In the genomic region with DNA sequence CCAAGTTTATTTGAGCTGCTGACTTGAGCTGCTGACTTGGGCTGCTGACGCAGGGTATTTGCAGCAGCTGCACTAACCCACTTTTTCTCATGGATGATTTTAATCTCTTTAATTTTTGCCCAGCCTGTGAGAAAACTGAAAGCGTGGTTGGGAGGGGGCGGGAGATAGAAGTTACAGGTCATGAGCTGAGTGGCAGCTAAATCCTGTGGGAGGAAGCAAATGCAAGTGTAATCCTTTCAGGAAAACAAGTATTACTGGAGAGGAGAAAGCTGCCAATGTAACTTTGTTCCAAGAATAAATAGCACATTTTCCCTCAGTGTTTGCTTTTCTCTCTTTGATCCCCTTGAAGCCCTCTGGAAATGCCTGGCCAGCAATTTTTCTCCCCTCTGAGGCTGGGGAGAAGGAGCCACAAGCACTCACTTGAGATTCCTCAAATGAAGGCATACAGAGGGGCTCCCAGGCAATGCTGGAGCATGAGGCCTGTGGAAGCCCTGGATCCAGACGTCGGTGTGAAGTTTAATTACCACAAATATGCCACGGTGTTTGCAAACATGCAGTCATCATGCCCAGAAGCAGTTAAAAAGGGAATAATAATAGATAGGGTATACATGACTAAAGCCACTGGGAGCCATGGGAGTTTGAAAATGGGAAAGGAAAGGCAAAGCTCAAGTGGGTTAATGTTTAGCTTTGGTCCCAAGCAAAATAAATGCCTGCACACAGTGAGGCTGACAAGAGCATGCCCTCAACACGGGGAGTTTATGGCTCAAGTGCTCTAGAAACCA, we compare ENCODE assay signal across 1 cellular context.
TF ChIP-seq lines count a peak whose summit lies in the region.

No MANE protein-coding gene starts in this region.

TF ChIP-seq in HepG2, 621 proteins besides CTCF, POLR2A, EP300 and RAD21 (continued from another document and continues in another):
- TF ChIP-seq, protein P1, sequence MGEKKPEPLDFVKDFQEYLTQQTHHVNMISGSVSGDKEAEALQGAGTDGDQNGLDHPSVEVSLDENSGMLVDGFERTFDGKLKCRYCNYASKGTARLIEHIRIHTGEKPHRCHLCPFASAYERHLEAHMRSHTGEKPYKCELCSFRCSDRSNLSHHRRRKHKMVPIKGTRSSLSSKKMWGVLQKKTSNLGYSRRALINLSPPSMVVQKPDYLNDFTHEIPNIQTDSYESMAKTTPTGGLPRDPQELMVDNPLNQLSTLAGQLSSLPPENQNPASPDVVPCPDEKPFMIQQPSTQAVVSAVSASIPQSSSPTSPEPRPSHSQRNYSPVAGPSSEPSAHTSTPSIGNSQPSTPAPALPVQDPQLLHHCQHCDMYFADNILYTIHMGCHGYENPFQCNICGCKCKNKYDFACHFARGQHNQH (CRISPR knock-in tag; IDR thresholded peaks at IDR 0.05), result 0 out of 2 replicates have a peak, but pooled peaks have one; percentile 64
- no peak for TF ChIP-seq ZNF549 (CRISPR knock-in tag; IDR thresholded peaks at IDR 0.05)
- no peak for TF ChIP-seq ZNF446 (CRISPR knock-in tag; IDR thresholded peaks at IDR 0.05)
- TF ChIP-seq ZNF326 (CRISPR knock-in tag; IDR thresholded peaks at IDR 0.05; ENCODE audit: borderline replicate concordance), result no peak
- TF ChIP-seq ZFP1 (CRISPR knock-in tag; IDR thresholded peaks at IDR 0.05), result no peak
- TF ChIP-seq MATR3 (CRISPR knock-in tag; IDR thresholded peaks at IDR 0.05), result no peak
- TF ChIP-seq ZNF230 (CRISPR knock-in tag; IDR thresholded peaks at IDR 0.05), result no peak
- TF ChIP-seq ATF1 (CRISPR knock-in tag; IDR thresholded peaks at IDR 0.05), result peak; percentile 69; the same call in 1 of the 2 replicates
- TF ChIP-seq, protein P2, sequence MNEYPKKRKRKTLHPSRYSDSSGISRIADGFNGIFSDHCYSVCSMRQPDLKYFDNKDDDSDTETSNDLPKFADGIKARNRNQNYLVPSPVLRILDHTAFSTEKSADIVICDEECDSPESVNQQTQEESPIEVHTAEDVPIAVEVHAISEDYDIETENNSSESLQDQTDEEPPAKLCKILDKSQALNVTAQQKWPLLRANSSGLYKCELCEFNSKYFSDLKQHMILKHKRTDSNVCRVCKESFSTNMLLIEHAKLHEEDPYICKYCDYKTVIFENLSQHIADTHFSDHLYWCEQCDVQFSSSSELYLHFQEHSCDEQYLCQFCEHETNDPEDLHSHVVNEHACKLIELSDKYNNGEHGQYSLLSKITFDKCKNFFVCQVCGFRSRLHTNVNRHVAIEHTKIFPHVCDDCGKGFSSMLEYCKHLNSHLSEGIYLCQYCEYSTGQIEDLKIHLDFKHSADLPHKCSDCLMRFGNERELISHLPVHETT (CRISPR knock-in tag; conservative IDR thresholded peaks at IDR 0.05), result no peak; the same call in 1 of the 2 replicates
- peak; percentile 84 for TF ChIP-seq POLR2AphosphoS5 (IDR thresholded peaks at IDR 0.05; ENCODE audit: low read depth, low read length)
- TF ChIP-seq PAX8 (CRISPR knock-in tag; IDR thresholded peaks at IDR 0.05; ENCODE audit: borderline replicate concordance), result no peak
- TF ChIP-seq GFI1 (CRISPR knock-in tag; IDR thresholded peaks at IDR 0.05; ENCODE audit: borderline replicate concordance), result peak; percentile 60; the same call in 1 of the 2 replicates
- TF ChIP-seq ZNF777 (CRISPR knock-in tag; IDR thresholded peaks at IDR 0.05), result no peak
- TF ChIP-seq SPEN (CRISPR knock-in tag; IDR thresholded peaks at IDR 0.05; ENCODE audit: low read depth), result peak; percentile 65; the same call in 1 of the 2 replicates
- TF ChIP-seq JUNB (CRISPR knock-in tag; IDR thresholded peaks at IDR 0.05; ENCODE audit: borderline replicate concordance), result no peak
- TF ChIP-seq, protein P3, sequence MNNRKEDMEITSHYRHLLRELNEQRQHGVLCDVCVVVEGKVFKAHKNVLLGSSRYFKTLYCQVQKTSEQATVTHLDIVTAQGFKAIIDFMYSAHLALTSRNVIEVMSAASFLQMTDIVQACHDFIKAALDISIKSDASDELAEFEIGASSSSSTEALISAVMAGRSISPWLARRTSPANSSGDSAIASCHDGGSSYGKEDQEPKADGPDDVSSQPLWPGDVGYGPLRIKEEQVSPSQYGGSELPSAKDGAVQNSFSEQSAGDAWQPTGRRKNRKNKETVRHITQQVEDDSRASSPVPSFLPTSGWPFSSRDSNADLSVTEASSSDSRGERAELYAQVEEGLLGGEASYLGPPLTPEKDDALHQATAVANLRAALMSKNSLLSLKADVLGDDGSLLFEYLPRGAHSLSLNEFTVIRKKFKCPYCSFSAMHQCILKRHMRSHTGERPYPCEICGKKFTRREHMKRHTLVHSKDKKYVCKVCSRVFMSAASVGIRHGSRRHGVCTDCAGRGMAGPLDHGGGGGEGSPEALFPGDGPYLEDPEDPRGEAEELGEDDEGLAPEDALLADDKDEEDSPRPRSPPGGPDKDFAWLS (CRISPR knock-in tag; IDR thresholded peaks at IDR 0.05; ENCODE audit: borderline replicate concordance), result no peak
- TF ChIP-seq, protein P4, sequence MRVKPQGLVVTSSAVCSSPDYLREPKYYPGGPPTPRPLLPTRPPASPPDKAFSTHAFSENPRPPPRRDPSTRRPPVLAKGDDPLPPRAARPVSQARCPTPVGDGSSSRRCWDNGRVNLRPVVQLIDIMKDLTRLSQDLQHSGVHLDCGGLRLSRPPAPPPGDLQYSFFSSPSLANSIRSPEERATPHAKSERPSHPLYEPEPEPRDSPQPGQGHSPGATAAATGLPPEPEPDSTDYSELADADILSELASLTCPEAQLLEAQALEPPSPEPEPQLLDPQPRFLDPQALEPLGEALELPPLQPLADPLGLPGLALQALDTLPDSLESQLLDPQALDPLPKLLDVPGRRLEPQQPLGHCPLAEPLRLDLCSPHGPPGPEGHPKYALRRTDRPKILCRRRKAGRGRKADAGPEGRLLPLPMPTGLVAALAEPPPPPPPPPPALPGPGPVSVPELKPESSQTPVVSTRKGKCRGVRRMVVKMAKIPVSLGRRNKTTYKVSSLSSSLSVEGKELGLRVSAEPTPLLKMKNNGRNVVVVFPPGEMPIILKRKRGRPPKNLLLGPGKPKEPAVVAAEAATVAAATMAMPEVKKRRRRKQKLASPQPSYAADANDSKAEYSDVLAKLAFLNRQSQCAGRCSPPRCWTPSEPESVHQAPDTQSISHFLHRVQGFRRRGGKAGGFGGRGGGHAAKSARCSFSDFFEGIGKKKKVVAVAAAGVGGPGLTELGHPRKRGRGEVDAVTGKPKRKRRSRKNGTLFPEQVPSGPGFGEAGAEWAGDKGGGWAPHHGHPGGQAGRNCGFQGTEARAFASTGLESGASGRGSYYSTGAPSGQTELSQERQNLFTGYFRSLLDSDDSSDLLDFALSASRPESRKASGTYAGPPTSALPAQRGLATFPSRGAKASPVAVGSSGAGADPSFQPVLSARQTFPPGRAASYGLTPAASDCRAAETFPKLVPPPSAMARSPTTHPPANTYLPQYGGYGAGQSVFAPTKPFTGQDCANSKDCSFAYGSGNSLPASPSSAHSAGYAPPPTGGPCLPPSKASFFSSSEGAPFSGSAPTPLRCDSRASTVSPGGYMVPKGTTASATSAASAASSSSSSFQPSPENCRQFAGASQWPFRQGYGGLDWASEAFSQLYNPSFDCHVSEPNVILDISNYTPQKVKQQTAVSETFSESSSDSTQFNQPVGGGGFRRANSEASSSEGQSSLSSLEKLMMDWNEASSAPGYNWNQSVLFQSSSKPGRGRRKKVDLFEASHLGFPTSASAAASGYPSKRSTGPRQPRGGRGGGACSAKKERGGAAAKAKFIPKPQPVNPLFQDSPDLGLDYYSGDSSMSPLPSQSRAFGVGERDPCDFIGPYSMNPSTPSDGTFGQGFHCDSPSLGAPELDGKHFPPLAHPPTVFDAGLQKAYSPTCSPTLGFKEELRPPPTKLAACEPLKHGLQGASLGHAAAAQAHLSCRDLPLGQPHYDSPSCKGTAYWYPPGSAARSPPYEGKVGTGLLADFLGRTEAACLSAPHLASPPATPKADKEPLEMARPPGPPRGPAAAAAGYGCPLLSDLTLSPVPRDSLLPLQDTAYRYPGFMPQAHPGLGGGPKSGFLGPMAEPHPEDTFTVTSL (CRISPR knock-in tag; IDR thresholded peaks at IDR 0.05; ENCODE audit: borderline replicate concordance), result peak; percentile 92
- peak; percentile 57 for TF ChIP-seq ZNF292 (CRISPR knock-in tag; IDR thresholded peaks at IDR 0.05; ENCODE audit: borderline replicate concordance, low read depth)
- TF ChIP-seq ZBTB3 (CRISPR knock-in tag; IDR thresholded peaks at IDR 0.05; ENCODE audit: borderline replicate concordance, low read depth), result no peak
- TF ChIP-seq, protein P5, sequence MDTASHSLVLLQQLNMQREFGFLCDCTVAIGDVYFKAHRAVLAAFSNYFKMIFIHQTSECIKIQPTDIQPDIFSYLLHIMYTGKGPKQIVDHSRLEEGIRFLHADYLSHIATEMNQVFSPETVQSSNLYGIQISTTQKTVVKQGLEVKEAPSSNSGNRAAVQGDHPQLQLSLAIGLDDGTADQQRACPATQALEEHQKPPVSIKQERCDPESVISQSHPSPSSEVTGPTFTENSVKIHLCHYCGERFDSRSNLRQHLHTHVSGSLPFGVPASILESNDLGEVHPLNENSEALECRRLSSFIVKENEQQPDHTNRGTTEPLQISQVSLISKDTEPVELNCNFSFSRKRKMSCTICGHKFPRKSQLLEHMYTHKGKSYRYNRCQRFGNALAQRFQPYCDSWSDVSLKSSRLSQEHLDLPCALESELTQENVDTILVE (CRISPR knock-in tag; IDR thresholded peaks at IDR 0.05), result peak; percentile 81
- TF ChIP-seq ZNF121 (CRISPR knock-in tag; IDR thresholded peaks at IDR 0.05), result peak; percentile 60; the same call in 1 of the 2 replicates
- TF ChIP-seq, protein P6, sequence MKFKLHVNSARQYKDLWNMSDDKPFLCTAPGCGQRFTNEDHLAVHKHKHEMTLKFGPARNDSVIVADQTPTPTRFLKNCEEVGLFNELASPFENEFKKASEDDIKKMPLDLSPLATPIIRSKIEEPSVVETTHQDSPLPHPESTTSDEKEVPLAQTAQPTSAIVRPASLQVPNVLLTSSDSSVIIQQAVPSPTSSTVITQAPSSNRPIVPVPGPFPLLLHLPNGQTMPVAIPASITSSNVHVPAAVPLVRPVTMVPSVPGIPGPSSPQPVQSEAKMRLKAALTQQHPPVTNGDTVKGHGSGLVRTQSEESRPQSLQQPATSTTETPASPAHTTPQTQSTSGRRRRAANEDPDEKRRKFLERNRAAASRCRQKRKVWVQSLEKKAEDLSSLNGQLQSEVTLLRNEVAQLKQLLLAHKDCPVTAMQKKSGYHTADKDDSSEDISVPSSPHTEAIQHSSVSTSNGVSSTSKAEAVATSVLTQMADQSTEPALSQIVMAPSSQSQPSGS (CRISPR knock-in tag; IDR thresholded peaks at IDR 0.05), result peak; percentile 37; the same call in 1 of the 2 replicates
- peak; percentile 97; the same call in 1 of the 2 replicates for TF ChIP-seq HNRNPUL1 (IDR thresholded peaks at IDR 0.05; ENCODE audit: low read depth, low read length)
- no peak for TF ChIP-seq PLRG1 (conservative IDR thresholded peaks at IDR 0.05)
- no peak for TF ChIP-seq SETDB1 (CRISPR knock-in tag; IDR thresholded peaks at IDR 0.05; ENCODE audit: borderline replicate concordance)
- no peak for TF ChIP-seq ZNF383 (CRISPR knock-in tag; IDR thresholded peaks at IDR 0.05; ENCODE audit: borderline replicate concordance)
- TF ChIP-seq, protein P7, sequence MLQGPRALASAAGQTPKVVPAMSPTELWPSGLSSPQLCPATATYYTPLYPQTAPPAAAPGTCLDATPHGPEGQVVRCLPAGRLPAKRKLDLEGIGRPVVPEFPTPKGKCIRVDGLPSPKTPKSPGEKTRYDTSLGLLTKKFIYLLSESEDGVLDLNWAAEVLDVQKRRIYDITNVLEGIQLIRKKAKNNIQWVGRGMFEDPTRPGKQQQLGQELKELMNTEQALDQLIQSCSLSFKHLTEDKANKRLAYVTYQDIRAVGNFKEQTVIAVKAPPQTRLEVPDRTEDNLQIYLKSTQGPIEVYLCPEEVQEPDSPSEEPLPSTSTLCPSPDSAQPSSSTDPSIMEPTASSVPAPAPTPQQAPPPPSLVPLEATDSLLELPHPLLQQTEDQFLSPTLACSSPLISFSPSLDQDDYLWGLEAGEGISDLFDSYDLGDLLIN (CRISPR knock-in tag; IDR thresholded peaks at IDR 0.05; ENCODE audit: borderline replicate concordance), result no peak
- 0 out of 2 replicates have a peak, but pooled peaks have one; percentile 53 for TF ChIP-seq KLF12 (CRISPR knock-in tag; IDR thresholded peaks at IDR 0.05; ENCODE audit: borderline replicate concordance)
- peak; percentile 42; the same call in 1 of the 2 replicates for TF ChIP-seq ZNF788 (CRISPR knock-in tag; IDR thresholded peaks at IDR 0.05; ENCODE audit: borderline replicate concordance)
- TF ChIP-seq HCFC1 (IDR thresholded peaks at IDR 0.05; ENCODE audit: low read depth, low read length), result no peak
- TF ChIP-seq, protein P8, sequence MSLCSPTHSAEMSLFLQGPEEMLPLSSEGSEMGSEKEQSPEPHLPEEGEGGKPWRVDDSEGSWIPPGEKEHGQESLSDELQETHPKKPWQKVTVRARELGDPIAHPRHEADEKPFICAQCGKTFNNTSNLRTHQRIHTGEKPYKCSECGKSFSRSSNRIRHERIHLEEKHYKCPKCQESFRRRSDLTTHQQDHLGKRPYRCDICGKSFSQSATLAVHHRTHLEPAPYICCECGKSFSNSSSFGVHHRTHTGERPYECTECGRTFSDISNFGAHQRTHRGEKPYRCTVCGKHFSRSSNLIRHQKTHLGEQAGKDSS (CRISPR knock-in tag; IDR thresholded peaks at IDR 0.05; ENCODE audit: borderline replicate concordance, low read depth), result no peak
- TF ChIP-seq DPF2 (CRISPR knock-in tag; IDR thresholded peaks at IDR 0.05; ENCODE audit: borderline replicate concordance, low read depth), result peak; percentile 76; the same call in 1 of the 2 replicates
- peak; percentile 65 for TF ChIP-seq SAP130 (CRISPR knock-in tag; IDR thresholded peaks at IDR 0.05; ENCODE audit: low read depth)
- peak; percentile 7; the same call in 1 of the 2 replicates for TF ChIP-seq STAG1 (CRISPR knock-in tag; IDR thresholded peaks at IDR 0.05)
- TF ChIP-seq ZNF709 (CRISPR knock-in tag; IDR thresholded peaks at IDR 0.05), result peak; percentile 32; the same call in 1 of the 2 replicates
- TF ChIP-seq, protein P9, sequence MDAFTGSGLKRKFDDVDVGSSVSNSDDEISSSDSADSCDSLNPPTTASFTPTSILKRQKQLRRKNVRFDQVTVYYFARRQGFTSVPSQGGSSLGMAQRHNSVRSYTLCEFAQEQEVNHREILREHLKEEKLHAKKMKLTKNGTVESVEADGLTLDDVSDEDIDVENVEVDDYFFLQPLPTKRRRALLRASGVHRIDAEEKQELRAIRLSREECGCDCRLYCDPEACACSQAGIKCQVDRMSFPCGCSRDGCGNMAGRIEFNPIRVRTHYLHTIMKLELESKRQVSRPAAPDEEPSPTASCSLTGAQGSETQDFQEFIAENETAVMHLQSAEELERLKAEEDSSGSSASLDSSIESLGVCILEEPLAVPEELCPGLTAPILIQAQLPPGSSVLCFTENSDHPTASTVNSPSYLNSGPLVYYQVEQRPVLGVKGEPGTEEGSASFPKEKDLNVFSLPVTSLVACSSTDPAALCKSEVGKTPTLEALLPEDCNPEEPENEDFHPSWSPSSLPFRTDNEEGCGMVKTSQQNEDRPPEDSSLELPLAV (CRISPR knock-in tag; conservative IDR thresholded peaks at IDR 0.05; ENCODE audit: low read depth), result no peak
- TF ChIP-seq BRD4 (CRISPR knock-in tag; IDR thresholded peaks at IDR 0.05), result no peak; the same call in 1 of the 2 replicates
- TF ChIP-seq GZF1 (CRISPR knock-in tag; IDR thresholded peaks at IDR 0.05), result no peak
- TF ChIP-seq NR2F2 (IDR thresholded peaks at IDR 0.05; ENCODE audit: borderline replicate concordance, low read depth), result peak; percentile 57; the same call in 1 of the 2 replicates
- peak; percentile 66 for TF ChIP-seq ZFP36L1 (CRISPR knock-in tag; IDR thresholded peaks at IDR 0.05)
- no peak for TF ChIP-seq RFX3 (CRISPR knock-in tag; IDR thresholded peaks at IDR 0.05)
- no peak for TF ChIP-seq ZNF660 (CRISPR knock-in tag; IDR thresholded peaks at IDR 0.05; ENCODE audit: borderline replicate concordance, low read depth)
- TF ChIP-seq WIZ (CRISPR knock-in tag; IDR thresholded peaks at IDR 0.05), result 0 out of 2 replicates have a peak, but pooled peaks have one; percentile 76
- TF ChIP-seq PITX1 (CRISPR knock-in tag; IDR thresholded peaks at IDR 0.05), result peak; percentile 92
- TF ChIP-seq IRF2 (CRISPR knock-in tag; IDR thresholded peaks at IDR 0.05), result peak; percentile 70
- TF ChIP-seq SOX5 (CRISPR knock-in tag; IDR thresholded peaks at IDR 0.05; ENCODE audit: borderline replicate concordance), result peak; percentile 79; the same call in 1 of the 2 replicates
